In the genomic region with DNA sequence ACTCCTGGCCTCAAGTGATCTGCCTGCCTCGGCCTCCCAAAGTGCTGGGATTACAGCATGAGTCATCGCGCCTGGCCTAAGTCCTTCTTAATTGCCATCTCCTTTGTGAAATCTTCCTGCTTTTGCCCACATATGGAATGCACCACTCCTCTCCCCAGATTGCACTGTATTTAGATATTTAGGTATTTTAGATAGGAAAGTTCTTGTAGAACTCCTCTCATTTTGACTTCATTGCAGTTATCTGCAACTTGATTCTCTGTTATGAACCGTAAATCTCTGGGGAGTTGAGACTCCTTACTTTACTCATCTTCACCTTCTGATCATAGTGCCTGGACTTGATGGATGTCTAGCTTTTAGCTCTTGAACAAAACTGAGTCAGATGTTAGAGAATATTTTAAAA, we compare ENCODE assay signal across 20 cellular contexts.
DNase-seq lines count a peak whose midpoint lies in the region; ATAC-seq and TF ChIP-seq lines count a peak whose summit lies in the region.
"Had no signal": no experiment of that assay in that cellular context is flagged by ENCODE, and none has a peak within 500 bp of the region (broad histone marks: within the 10 kb centered on the region; RNA-seq: fewer than 3 reads in every experiment).

No MANE protein-coding gene starts in this region.

- H3K4me1 ChIP-seq in OCI-LY7 (ENCODE audit: insufficient read depth, low read length, poor library complexity, severe bottlenecking), result peaks cover 44% of the 10 kb centered on the region

- no peak overlapping the region for H3K4me3 ChIP-seq in OCI-LY7 (ENCODE audit: low read depth, low read length, poor library complexity, severe bottlenecking)
- H3K4me3 ChIP-seq: lung, transverse colon had no signal

- no peak overlapping the region for H3K27ac ChIP-seq in OCI-LY7 (ENCODE audit: low read depth, low read length, poor library complexity, severe bottlenecking)
- H3K27ac ChIP-seq: KMS-11, transverse colon had no signal

- H2AFZ ChIP-seq in OCI-LY7 (ENCODE audit: low read length), result no peak overlapping the region

- H3K27me3 Mint-ChIP-seq in activated T-cell treated with anti-CD3 and anti-CD28 coated beads, Interleukin-2, amount 50 U/mL, for 72 hours (ENCODE audit: low read depth), result no peaks in the 10 kb centered on the region
- H3K27me3 Mint-ChIP-seq in stimulated activated memory B cell treated with anti-CD40 and anti-IgM and Interleukin-4, amounts not matched to agents 10 μg/mL and 1 μg/mL and 100 μg/mL, for 72 hours, result no peaks in the 10 kb centered on the region
- H3K27me3 Mint-ChIP-seq: activated naive CD8-positive, alpha-beta T cell treated with anti-CD3 and anti-CD28 coated beads for 36 hours had no signal

- no peak overlapping the region for H3K4me3 Mint-ChIP-seq in activated T-cell treated with anti-CD3 and anti-CD28 coated beads, Interleukin-2, amount 50 U/mL, for 72 hours
- H3K4me3 Mint-ChIP-seq in stimulated activated memory B cell treated with anti-CD40 and anti-IgM and Interleukin-4, amounts not matched to agents 10 μg/mL and 1 μg/mL and 100 μg/mL, for 72 hours, result no peak overlapping the region
- H3K4me3 Mint-ChIP-seq: activated naive CD8-positive, alpha-beta T cell treated with anti-CD3 and anti-CD28 coated beads for 36 hours; activated T-cell treated with anti-CD3 and anti-CD28 coated beads, Interleukin-2, amount 50 U/mL, for 4 hours; brain had no signal

- DNase-seq in activated T-cell treated with anti-CD3 and anti-CD28 coated beads, Interleukin-2, amount 50 U/mL, for 72 hours, result no peak
- no peak for DNase-seq in activated T-cell treated with anti-CD3 and anti-CD28 coated beads for 4 hours
- peak; percentile 16 for DNase-seq in RPMI7951 (ENCODE audit: low read depth)
- DNase-seq in fibroblast of gingiva (ENCODE audit: low read depth), result peak; percentile 56
- DNase-seq in activated naive CD4-positive, alpha-beta T cell treated with Interleukin-2 at 50 U/mL for 16 hours, result no peak
- no peak for DNase-seq in OCI-LY7 (ENCODE audit: low spot score)
- DNase-seq: 8988T; activated naive CD8-positive, alpha-beta T cell treated with anti-CD3 and anti-CD28 coated beads for 36 hours; activated T-cell treated with anti-CD3 and anti-CD28 coated beads, Interleukin-2, amount 50 U/mL, for 4 hours; NCI-H1694 treated with DMSO at 0.1 percent for 48 hours; NCI-H226; NCI-H774; occipital lobe; transverse colon had no signal

- no peak overlapping the region for H3K4me2 ChIP-seq in OCI-LY7 (ENCODE audit: low read length)
- H3K4me2 ChIP-seq: KMS-11 had no signal

- H3K9me3 ChIP-seq in OCI-LY7 (ENCODE audit: low read length), result no peaks in the 10 kb centered on the region
- H3K9me3 ChIP-seq: transverse colon had no signal

- peaks cover 7% of the 10 kb centered on the region; the same call in 1 of the 2 replicates for H4K20me1 ChIP-seq in OCI-LY7 (ENCODE audit: insufficient read depth, low read length)

- CTCF ChIA-PET in OCI-LY7 (lab: Charles Lee; ENCODE audit: unreplicated experiment), result no interaction called here

- no TSS peak for BruUV-seq in OCI-LY7 (replicated peaks; lab: Mats Ljungman, UMichigan)

- POLR2A ChIA-PET in OCI-LY7 (lab: Charles Lee), result no interaction called here

- no peak for TF ChIP-seq CTCF in OCI-LY7 (conservative IDR thresholded peaks at IDR 0.05; ENCODE audit: low read length)

- ATAC-seq in activated T-cell treated with anti-CD3 and anti-CD28 coated beads, Interleukin-2, amount 50 U/mL, for 72 hours (replicated peaks in 1 of 2), result no peak
- no peak for ATAC-seq in stimulated activated memory B cell treated with anti-CD40 and anti-IgM and Interleukin-4, amounts not matched to agents 10 μg/mL and 1 μg/mL and 100 μg/mL, for 72 hours
- no peak for ATAC-seq in HG03354 (IDR thresholded peaks at IDR 0.05; ENCODE audit: poor library complexity, severe bottlenecking, unreplicated experiment)
- ATAC-seq: activated CD4-positive, CD25-positive, alpha-beta regulatory T cell treated with anti-CD3 and anti-CD28 coated beads, Interleukin-2, amount 50 U/mL, for 24 hours; activated T-cell treated with anti-CD3 and anti-CD28 coated beads, Interleukin-2, amount 50 U/mL, for 4 hours had no signal

- H3K36me3 Mint-ChIP-seq in activated T-cell treated with anti-CD3 and anti-CD28 coated beads, Interleukin-2, amount 50 U/mL, for 72 hours (ENCODE audit: insufficient read depth in 2 of 2), result no peaks in the 10 kb centered on the region
- H3K36me3 Mint-ChIP-seq in stimulated activated memory B cell treated with anti-CD40 and anti-IgM and Interleukin-4, amounts not matched to agents 10 μg/mL and 1 μg/mL and 100 μg/mL, for 72 hours, result peaks cover 49% of the 10 kb centered on the region

- no peaks in the 10 kb centered on the region for H3K9me3 Mint-ChIP-seq in activated T-cell treated with anti-CD3 and anti-CD28 coated beads, Interleukin-2, amount 50 U/mL, for 72 hours
- H3K9me3 Mint-ChIP-seq in stimulated activated memory B cell treated with anti-CD40 and anti-IgM and Interleukin-4, amounts not matched to agents 10 μg/mL and 1 μg/mL and 100 μg/mL, for 72 hours, result no peaks in the 10 kb centered on the region
- H3K9me3 Mint-ChIP-seq: activated naive CD8-positive, alpha-beta T cell treated with anti-CD3 and anti-CD28 coated beads for 36 hours; activated T-cell treated with anti-CD3 and anti-CD28 coated beads, Interleukin-2, amount 50 U/mL, for 4 hours; brain had no signal

- H3K79me2 ChIP-seq in OCI-LY7 (ENCODE audit: insufficient read depth, low read depth, low read length), result peaks cover 21% of the 10 kb centered on the region; the same call in 1 of the 2 replicates

- H3K9me2 ChIP-seq in OCI-LY7 (ENCODE audit: insufficient read depth, low read length), result no peaks in the 10 kb centered on the region

- intact Hi-C loops in OCI-LY7 (cut with micrococcal nuclease; ENCODE audit: unreplicated experiment), result no loop called here

- peak overlapping the region; percentile 26 for H3K27ac Mint-ChIP-seq in activated T-cell treated with anti-CD3 and anti-CD28 coated beads, Interleukin-2, amount 50 U/mL, for 72 hours
- peak overlapping the region; percentile 81 for H3K27ac Mint-ChIP-seq in stimulated activated memory B cell treated with anti-CD40 and anti-IgM and Interleukin-4, amounts not matched to agents 10 μg/mL and 1 μg/mL and 100 μg/mL, for 72 hours
- H3K27ac Mint-ChIP-seq: activated naive CD8-positive, alpha-beta T cell treated with anti-CD3 and anti-CD28 coated beads for 36 hours had no signal

- peaks cover 86% of the 10 kb centered on the region for H3K36me3 ChIP-seq in OCI-LY7 (ENCODE audit: insufficient read depth, low read length)
- H3K36me3 ChIP-seq: transverse colon had no signal

- H3K4me1 Mint-ChIP-seq in activated T-cell treated with anti-CD3 and anti-CD28 coated beads, Interleukin-2, amount 50 U/mL, for 72 hours (ENCODE audit: low read depth), result peaks cover 43% of the 10 kb centered on the region
- H3K4me1 Mint-ChIP-seq in stimulated activated memory B cell treated with anti-CD40 and anti-IgM and Interleukin-4, amounts not matched to agents 10 μg/mL and 1 μg/mL and 100 μg/mL, for 72 hours, result peaks cover 78% of the 10 kb centered on the region

Comparison
In these comparisons a context has a peak if more than half of its experiments do, and no peak if none do; other contexts are left out.
1. DNase-seq: peak in RPMI7951 (single experiment) and fibroblast of gingiva (single experiment); none in activated T-cell treated with anti-CD3 and anti-CD28 coated beads, Interleukin-2, amount 50 U/mL, for 72 hours (0 of 2), activated T-cell treated with anti-CD3 and anti-CD28 coated beads for 4 hours (single experiment), activated naive CD4-positive, alpha-beta T cell treated with Interleukin-2 at 50 U/mL for 16 hours (single experiment) and OCI-LY7 (single experiment).